ENCODE assay signal across 1 cellular context in genomic region chr5:163695817-163696216, GRCh38.
TF ChIP-seq lines count a peak whose summit lies in the region.

No MANE protein-coding gene starts in this region.

TF ChIP-seq in neural cell, 6 proteins besides CTCF, POLR2A, EP300 and RAD21:
- TF ChIP-seq, protein P1, sequence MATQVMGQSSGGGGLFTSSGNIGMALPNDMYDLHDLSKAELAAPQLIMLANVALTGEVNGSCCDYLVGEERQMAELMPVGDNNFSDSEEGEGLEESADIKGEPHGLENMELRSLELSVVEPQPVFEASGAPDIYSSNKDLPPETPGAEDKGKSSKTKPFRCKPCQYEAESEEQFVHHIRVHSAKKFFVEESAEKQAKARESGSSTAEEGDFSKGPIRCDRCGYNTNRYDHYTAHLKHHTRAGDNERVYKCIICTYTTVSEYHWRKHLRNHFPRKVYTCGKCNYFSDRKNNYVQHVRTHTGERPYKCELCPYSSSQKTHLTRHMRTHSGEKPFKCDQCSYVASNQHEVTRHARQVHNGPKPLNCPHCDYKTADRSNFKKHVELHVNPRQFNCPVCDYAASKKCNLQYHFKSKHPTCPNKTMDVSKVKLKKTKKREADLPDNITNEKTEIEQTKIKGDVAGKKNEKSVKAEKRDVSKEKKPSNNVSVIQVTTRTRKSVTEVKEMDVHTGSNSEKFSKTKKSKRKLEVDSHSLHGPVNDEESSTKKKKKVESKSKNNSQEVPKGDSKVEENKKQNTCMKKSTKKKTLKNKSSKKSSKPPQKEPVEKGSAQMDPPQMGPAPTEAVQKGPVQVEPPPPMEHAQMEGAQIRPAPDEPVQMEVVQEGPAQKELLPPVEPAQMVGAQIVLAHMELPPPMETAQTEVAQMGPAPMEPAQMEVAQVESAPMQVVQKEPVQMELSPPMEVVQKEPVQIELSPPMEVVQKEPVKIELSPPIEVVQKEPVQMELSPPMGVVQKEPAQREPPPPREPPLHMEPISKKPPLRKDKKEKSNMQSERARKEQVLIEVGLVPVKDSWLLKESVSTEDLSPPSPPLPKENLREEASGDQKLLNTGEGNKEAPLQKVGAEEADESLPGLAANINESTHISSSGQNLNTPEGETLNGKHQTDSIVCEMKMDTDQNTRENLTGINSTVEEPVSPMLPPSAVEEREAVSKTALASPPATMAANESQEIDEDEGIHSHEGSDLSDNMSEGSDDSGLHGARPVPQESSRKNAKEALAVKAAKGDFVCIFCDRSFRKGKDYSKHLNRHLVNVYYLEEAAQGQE (IDR thresholded peaks at IDR 0.05; ENCODE audit: borderline replicate concordance) = no peak
- TF ChIP-seq SMC3 (conservative IDR thresholded peaks at IDR 0.05; ENCODE audit: poor library complexity) (no peak), TAF1 (IDR thresholded peaks at IDR 0.05; ENCODE audit: low read depth) (no peak), POLR2AphosphoS5 (IDR thresholded peaks at IDR 0.05) (no peak), EZH2 (IDR thresholded peaks at IDR 0.05; ENCODE audit: borderline replicate concordance, insufficient read depth, low read length, poor library complexity, severe bottlenecking) (no peak), MXI1 (conservative IDR thresholded peaks at IDR 0.05; ENCODE audit: poor library complexity, severe bottlenecking) (no peak)
